In genomic region chr4:2754848-2755820, GRCh38 we compare ENCODE assay signal across 8 cellular contexts. TPM values are rescaled to one million over a fixed set of nuclear protein-coding genes. Genes with fewer than 3 reads are reported as not detected.
DNase-seq lines count a peak whose midpoint lies in the region; ATAC-seq and TF ChIP-seq lines count a peak whose summit lies in the region.

No MANE protein-coding gene starts in this region.

- H3K27me3 ChIP-seq in HAP-1 (ENCODE audit: low read depth): no peaks in the 10 kb centered on the region
- no peaks in the 10 kb centered on the region for H3K27me3 ChIP-seq in iPS DF 6.9 (ENCODE audit: control insufficient read depth, insufficient read depth, low read length)
- no peaks in the 10 kb centered on the region for H3K27me3 ChIP-seq in spleen (replicated peaks in 1 of 7)

- TF ChIP-seq CTCF in activated CD8-positive, alpha-beta T cell treated with anti-CD3 and anti-CD28 coated beads for 36 hours (IDR thresholded peaks at IDR 0.05): no peak
- no peak for TF ChIP-seq CTCF in spleen (IDR thresholded peaks at IDR 0.05 in 8 of 11, conservative IDR thresholded peaks at IDR 0.05 in 3 of 11)

- intact Hi-C loops in activated CD8-positive, alpha-beta T cell treated with anti-CD3 and anti-CD28 coated beads for 36 hours (cut with micrococcal nuclease): no loop called here
- intact Hi-C loops in spleen (cut with DNase I; ENCODE audit: low total_unique reads): loop anchor here (10.0 kb wide), 1 partner anchor 180 kb away; no protein-coding TSS in a partner anchor

- WGBS in iPS DF 6.9 (ENCODE audit: insufficient coverage, insufficient read length): no CpG with 5 or more reads among the region's 23 CpGs
- WGBS in spleen, 5 donors: 59 to 65% (median 61%) methylated on average over 22 to 23 of the region's 23 CpGs

- in situ Hi-C loops in HAP-1 (cut with MboI; ENCODE audit: low sequenced_read_pairs): no loop called here

- H3K36me3 ChIP-seq in HAP-1 (replicated peaks) (no peaks in the 10 kb centered on the region; the same call in 1 of the 2 replicates), iPS DF 6.9 (ENCODE audit: control insufficient read depth, insufficient read depth, low read length) (no peaks in the 10 kb centered on the region), spleen (peaks cover 0 to 34% (median 0%) of the 10 kb centered on the region in 6 donors)

- no peak for ATAC-seq in activated CD8-positive, alpha-beta T cell treated with anti-CD3 and anti-CD28 coated beads for 36 hours

- CTCF ChIA-PET in activated CD8-positive, alpha-beta T cell treated with anti-CD3 and anti-CD28 coated beads for 36 hours (lab: Charles Lee): interaction anchor here (1.1 to 1.7 kb wide), 5 partner anchors 8 to 219 kb away, joined by 3 to 6 read pairs (median 4); partner anchors contain the start of gene FAM193A

- no peak for TF ChIP-seq POLR2A in spleen (IDR thresholded peaks at IDR 0.05)

- H3K4me1 ChIP-seq in HAP-1 (peaks cover 7% of the 10 kb centered on the region), iPS DF 6.9 (ENCODE audit: control insufficient read depth, insufficient read depth, low read length) (0 out of 2 replicates have a peak, but pooled peaks cover 1% of the 10 kb centered on the region), spleen (peaks cover 10 to 62% (median 32%) of the 10 kb centered on the region in 6 donors)

- peaks cover 25% of the 10 kb centered on the region for H3K4me1 Mint-ChIP-seq in activated CD8-positive, alpha-beta T cell treated with anti-CD3 and anti-CD28 coated beads for 36 hours (ENCODE audit: low read depth)

- H3K9me3 ChIP-seq in HAP-1 (no peaks in the 10 kb centered on the region), iPS DF 6.9 (ENCODE audit: control insufficient read depth, insufficient read depth, low read length) (no peaks in the 10 kb centered on the region), spleen (no peaks in the 10 kb centered on the region)

- H3K27ac Mint-ChIP-seq in activated CD8-positive, alpha-beta T cell treated with anti-CD3 and anti-CD28 coated beads for 36 hours: peak overlapping the region; percentile 52

- POLR2A ChIA-PET in activated CD8-positive, alpha-beta T cell treated with anti-CD3 and anti-CD28 coated beads for 36 hours (lab: Charles Lee): interaction anchor here (0.6 to 1.7 kb wide), 6 partner anchors 9 to 199 kb away, joined by 3 to 12 read pairs (median 3); no protein-coding TSS in a partner anchor

- peaks cover 2% of the 10 kb centered on the region for H3K36me3 Mint-ChIP-seq in activated CD8-positive, alpha-beta T cell treated with anti-CD3 and anti-CD28 coated beads for 36 hours (ENCODE audit: low read depth)

- no peak overlapping the region for H3K27ac ChIP-seq in iPS DF 6.9 (ENCODE audit: low read length)
- H3K27ac ChIP-seq in spleen: peak overlapping the region in 5 of 8 donors; percentile 93 to 98 (median 97)

- H3K4me3 ChIP-seq in HAP-1: peak overlapping the region; percentile 71
- peak overlapping the region; percentile 88; the same call in 1 of the 2 replicates for H3K4me3 ChIP-seq in iPS DF 6.9 (ENCODE audit: low read length)
- H3K4me3 ChIP-seq in spleen: peak overlapping the region; percentile 73 to 96 (median 86)

- no peaks in the 10 kb centered on the region for H3K27me3 Mint-ChIP-seq in activated CD8-positive, alpha-beta T cell treated with anti-CD3 and anti-CD28 coated beads for 36 hours

- peak overlapping the region; percentile 75 for H3K4me3 Mint-ChIP-seq in activated CD8-positive, alpha-beta T cell treated with anti-CD3 and anti-CD28 coated beads for 36 hours

- no peaks in the 10 kb centered on the region for H3K9me3 Mint-ChIP-seq in activated CD8-positive, alpha-beta T cell treated with anti-CD3 and anti-CD28 coated beads for 36 hours

- DNase-seq in HAP-1 (ENCODE audit: low spot score in 2 of 2) (peak in 1 of 2 experiments; percentile 26), iPS DF 6.9 (ENCODE audit: low read depth, low spot score) (no peak), spleen (peak; percentile 62), SHP77 (lab: John Stamatoyannopoulos, UW) (no peak), retina (no peak), COLO829 (ENCODE audit: low spot score) (no peak)
- no peak for DNase-seq in activated CD8-positive, alpha-beta T cell treated with anti-CD3 and anti-CD28 coated beads for 36 hours
- DNase-seq in activated CD4-positive, CD25-positive, alpha-beta regulatory T cell (lab: John Stamatoyannopoulos, UW): no peak

RNA-seq across cellular contexts. Expression of gene TNIP2, which starts 1.0 kb away (rescaled TPM):
- 10 to 100 TPM; 46.1 to 48.1 TPM for total RNA-seq in activated CD8-positive, alpha-beta T cell treated with anti-CD3 and anti-CD28 coated beads for 36 hours
- total RNA-seq in spleen: 10 to 100 TPM; 35.1 to 52.5 (median 50.4) TPM
- 10 to 100 TPM; 32.7 to 53.5 (median 33.2) TPM for polyA plus RNA-seq in spleen

RNA-seq across cellular contexts. Expression of gene SH3BP2, which starts 37.8 kb away (rescaled TPM):
- total RNA-seq in activated CD8-positive, alpha-beta T cell treated with anti-CD3 and anti-CD28 coated beads for 36 hours: 10 to 100 TPM; 54.8 to 59.0 TPM
- total RNA-seq in spleen: 100 to 1,000 TPM; 150 to 295 (median 265) TPM
- 100 to 1,000 TPM in 1 of 3 donors, 10 to 100 TPM in 2; 42.0 to 138 (median 43.5) TPM for polyA plus RNA-seq in spleen
